Comparison of ENCODE assay signal across 1 cellular context in the genomic region with DNA sequence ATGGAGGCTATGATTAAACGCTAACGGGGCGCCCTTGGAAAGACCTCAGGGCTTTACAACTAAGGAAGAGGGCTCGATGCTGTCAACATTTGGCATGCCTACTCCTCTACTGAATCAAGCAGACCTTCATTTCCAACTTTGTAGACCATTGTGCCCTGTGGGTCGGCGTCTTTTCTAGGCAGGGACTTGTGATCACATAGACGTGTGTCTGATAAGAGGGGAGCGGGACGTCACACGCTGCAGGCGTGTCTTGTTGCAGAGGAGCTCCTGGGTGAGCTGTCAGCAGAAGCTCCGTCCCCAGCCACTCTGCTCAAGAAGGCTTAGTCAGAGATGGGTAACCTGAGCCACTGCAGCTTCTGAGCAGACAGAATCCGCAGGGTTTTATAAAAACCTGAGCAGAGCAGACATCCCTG.
A peak's percentile ranks its signal among the peaks of the same experiment; 100 is the strongest.
TF ChIP-seq lines count a peak whose summit lies in the region.

No MANE protein-coding gene starts in this region.

TF ChIP-seq in SK-N-SH, 30 proteins besides CTCF, POLR2A, EP300 and RAD21 (continued from another document):
- 0 out of 2 replicates have a peak, but pooled peaks have one; percentile 47 for TF ChIP-seq SIN3A (IDR thresholded peaks at IDR 0.05; ENCODE audit: borderline replicate concordance, low read depth, low read length)
- TF ChIP-seq MXI1 (IDR thresholded peaks at IDR 0.05; ENCODE audit: low read depth, low read length) = no peak
- no peak for TF ChIP-seq NRF1 (IDR thresholded peaks at IDR 0.05; ENCODE audit: low read depth, low read length)
- TF ChIP-seq TEAD4 (IDR thresholded peaks at IDR 0.05; ENCODE audit: borderline replicate concordance, insufficient read depth) = no peak
- no peak for TF ChIP-seq JUND (IDR thresholded peaks at IDR 0.05)
- peak; percentile 57; the same call in 1 of the 2 replicates for TF ChIP-seq TAF1 (IDR thresholded peaks at IDR 0.05; ENCODE audit: borderline replicate concordance, low read depth, low read length)
- TF ChIP-seq NFIC (IDR thresholded peaks at IDR 0.05; ENCODE audit: borderline replicate concordance) = no peak
- TF ChIP-seq RCOR1 (IDR thresholded peaks at IDR 0.05; ENCODE audit: low read length) = no peak
